Comparison of ENCODE assay signal across 12 cellular contexts in the genomic region with DNA sequence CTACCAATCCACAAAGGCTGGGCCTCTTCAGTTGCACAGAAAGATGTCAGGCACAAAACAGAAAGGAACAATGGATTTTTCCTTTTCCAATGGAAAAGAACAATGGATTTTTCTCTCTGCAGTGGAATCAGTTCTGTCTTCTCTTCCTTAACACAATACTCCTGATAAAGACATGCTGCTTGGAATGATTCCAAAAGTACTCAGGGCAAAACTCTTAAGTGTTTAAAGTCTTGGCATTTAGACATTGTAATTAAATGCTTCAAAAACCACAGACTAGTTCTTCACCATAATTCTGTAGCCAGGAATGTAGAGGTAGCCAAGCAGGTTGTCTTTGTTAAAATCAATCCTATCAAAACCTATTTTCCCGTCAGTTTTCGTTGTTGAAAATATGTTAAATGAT. TPM values are rescaled to one million over a fixed set of nuclear protein-coding genes. Genes with fewer than 3 reads are reported as not detected.
A peak's percentile ranks its signal among the peaks of the same experiment; 100 is the strongest.
DNase-seq lines count a peak whose midpoint lies in the region; ATAC-seq and TF ChIP-seq lines count a peak whose summit lies in the region.
"Had no signal": no experiment of that assay in that cellular context is flagged by ENCODE, and none has a peak within 500 bp of the region (broad histone marks: within the 10 kb centered on the region; RNA-seq: fewer than 3 reads in every experiment).

No MANE protein-coding gene starts in this region.

- CTCF ChIA-PET in RWPE1 (lab: Yijun Ruan, JAX), result no interaction called here

- no peak overlapping the region for H3K27ac ChIP-seq in RWPE1
- H3K27ac ChIP-seq: PC-9 had no signal

- peaks cover 6% of the 10 kb centered on the region for H3K36me3 Mint-ChIP-seq in mesothelial cell of epicardium

- no peaks in the 10 kb centered on the region for H3K27me3 Mint-ChIP-seq in mesothelial cell of epicardium (ENCODE audit: low read depth)
- H3K27me3 Mint-ChIP-seq: activated CD4-positive, alpha-beta T cell treated with anti-CD3 and anti-CD28 coated beads for 36 hours; memory B cell had no signal

- ATAC-seq in GM18873 (IDR thresholded peaks at IDR 0.05; ENCODE audit: low FRiP score, unreplicated experiment) (no peak), HG03097 (IDR thresholded peaks at IDR 0.05; ENCODE audit: low FRiP score, unreplicated experiment) (no peak)

- H3K4me3 Mint-ChIP-seq in mesothelial cell of epicardium, result peak overlapping the region; percentile 6
- H3K4me3 Mint-ChIP-seq: activated CD4-positive, alpha-beta T cell treated with anti-CD3 and anti-CD28 coated beads for 36 hours; memory B cell had no signal

- H3K4me1 Mint-ChIP-seq in mesothelial cell of epicardium, result peaks cover 69% of the 10 kb centered on the region

- H3K9me3 Mint-ChIP-seq in mesothelial cell of epicardium, result no peaks in the 10 kb centered on the region
- H3K9me3 Mint-ChIP-seq: memory B cell had no signal

- POLR2A ChIA-PET in RWPE1 (lab: Yijun Ruan, JAX; ENCODE audit: low non-redundant PET), result no interaction called here

- TF ChIP-seq CTCF in mesothelial cell of epicardium (IDR thresholded peaks at IDR 0.05; ENCODE audit: unreplicated experiment), result no peak
- TF ChIP-seq CTCF in RWPE1 (conservative IDR thresholded peaks at IDR 0.05; ENCODE audit: low read depth), result no peak

- H3K27ac Mint-ChIP-seq in mesothelial cell of epicardium, result peak overlapping the region; percentile 75
- H3K27ac Mint-ChIP-seq: activated CD4-positive, alpha-beta T cell treated with anti-CD3 and anti-CD28 coated beads for 36 hours; memory B cell had no signal

- DNase-seq in Daoy (ENCODE audit: low read depth), result peak; percentile 22
- DNase-seq in NCI-H2107 treated with DMSO at 0.1 percent for 48 hours (lab: John Stamatoyannopoulos, UW; ENCODE audit: unreplicated experiment), result peak; percentile 28
- peak; percentile 67 for DNase-seq in dermis blood vessel endothelial cell
- DNase-seq in mesothelial cell of epicardium (ENCODE audit: low spot score in 2 of 2, unreplicated experiment in 2 of 2), result no peak
- DNase-seq in NCI-H774 (lab: John Stamatoyannopoulos, UW), result no peak
- DNase-seq in RWPE1 (ENCODE audit: low spot score), result no peak
- DNase-seq: activated CD4-positive, alpha-beta T cell treated with anti-CD3 and anti-CD28 coated beads for 36 hours; DND-41 had no signal

RNA-seq across cellular contexts. Expression of a gene that starts 46.8 kb away (rescaled TPM):
- total RNA-seq in Daoy (2014; rRNA removed; shearing (Covaris generic)), result not detected in 2 replicates
- 0.84 and 2.0 TPM in 2 replicates for total RNA-seq in dermis blood vessel endothelial cell
- total RNA-seq in mesothelial cell of epicardium, result 0.78 to 1.2 TPM (median 1.1 TPM) in 3 replicates

RNA-seq across cellular contexts. Expression of a gene that starts 47.4 kb away (rescaled TPM):
- total RNA-seq in Daoy (2014; rRNA removed; shearing (Covaris generic)), result 14.2 and 17.6 TPM in 2 replicates
- 40.7 and 63.1 TPM in 2 replicates for total RNA-seq in dermis blood vessel endothelial cell
- 18.9 to 21.5 TPM (median 19.9 TPM) in 3 replicates for total RNA-seq in mesothelial cell of epicardium

RNA-seq across cellular contexts. Expression of a gene that starts 47.6 kb away (rescaled TPM):
- 14.1 and 62.7 TPM in 2 replicates for total RNA-seq in Daoy (2014; rRNA removed; shearing (Covaris generic))
- 18.2 and 18.6 TPM in 2 replicates for total RNA-seq in dermis blood vessel endothelial cell
- 38.7 to 44.4 TPM (median 42.5 TPM) in 3 replicates for total RNA-seq in mesothelial cell of epicardium

Comparison
In these comparisons a context has a peak if more than half of its experiments do, and no peak if none do; other contexts are left out.
1. DNase-seq: peak in Daoy (single experiment), NCI-H2107 treated with DMSO at 0.1 percent for 48 hours (single experiment) and dermis blood vessel endothelial cell (single experiment); none in mesothelial cell of epicardium (0 of 2), NCI-H774 (single experiment) and RWPE1 (single experiment).